Comparison of ENCODE assay signal across 35 cellular contexts in genomic region chr15:54109014-54109413, GRCh38.
"Had no signal": no experiment of that assay in that cellular context is flagged by ENCODE, and none has a peak within 500 bp of the region (broad histone marks: within the 10 kb centered on the region; RNA-seq: fewer than 3 reads in every experiment).

No MANE protein-coding gene starts in this region.

- H3K27me3 ChIP-seq: MG63 had no signal

- H3K9me3 ChIP-seq: MG63 had no signal

- DNase-seq: Karpas-422, Kasumi-1, MG63, MM.1S, MV-4-11, NCI-H1048, NCI-H1092, NCI-H1092 treated with DMSO at 0.1 percent for 48 hours, NCI-H1105, NCI-H1105 treated with DMSO at 0.1 percent for 48 hours, NCI-H1417, NCI-H1417 treated with DMSO at 0.1 percent for 48 hours, NCI-H1436, NCI-H1436 treated with DMSO at 0.1 percent for 48 hours, NCI-H146, NCI-H1694, NCI-H1694 treated with DMSO at 0.1 percent for 48 hours, NCI-H187, NCI-H187 treated with DMSO at 0.1 percent for 48 hours, NCI-H1930, NCI-H2029, NCI-H2029 treated with DMSO at 0.1 percent for 48 hours, NCI-H2081, NCI-H2081 treated with DMSO at 0.1 percent for 48 hours, NCI-H2107, NCI-H2171, NCI-H2171 treated with DMSO at 0.1 percent for 48 hours, NCI-H2227 treated with DMSO at 0.1 percent for 48 hours, NCI-H226, NCI-H345, NCI-H446, NCI-H446 treated with DMSO at 0.1 percent for 48 hours, NCI-H510A, NCI-H510A treated with DMSO at 0.1 percent for 48 hours, NCI-H524 had no signal

- H3K36me3 ChIP-seq: MG63 had no signal

- H3K4me3 ChIP-seq: MG63 had no signal
